8 cellular contexts compared by ENCODE assay signal in the genomic region with DNA sequence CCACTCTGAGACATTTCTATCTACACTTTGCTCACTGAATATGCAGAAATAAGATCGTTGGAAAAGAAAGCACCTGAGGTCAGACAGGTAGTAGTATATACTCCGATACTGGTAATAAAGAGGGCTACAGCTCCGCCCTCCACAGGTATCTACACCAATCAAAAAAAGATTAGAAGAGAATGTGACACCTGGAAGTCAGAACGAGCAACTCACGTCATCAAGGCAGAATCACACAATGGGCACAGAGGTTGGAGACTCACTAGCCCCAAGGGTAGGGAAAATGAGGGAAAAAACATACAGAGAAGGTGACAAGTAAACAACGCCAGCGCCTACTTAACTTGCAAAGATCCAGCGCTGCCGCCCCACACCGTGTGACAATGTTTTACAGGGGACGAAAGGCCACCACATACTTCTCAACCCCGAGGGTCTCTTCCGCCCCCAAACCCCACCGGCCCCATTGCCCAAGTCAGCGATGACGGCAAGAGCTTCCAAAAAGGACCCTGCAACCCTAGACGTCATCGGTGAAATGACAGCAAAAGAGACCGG. TPM values are rescaled to one million over a fixed set of nuclear protein-coding genes. Genes with fewer than 3 reads are reported as not detected.
DNase-seq lines count a peak whose midpoint lies in the region; ATAC-seq and TF ChIP-seq lines count a peak whose summit lies in the region.

No MANE protein-coding gene starts in this region.

- DNase-seq in G401 (ENCODE audit: low spot score) (peak; percentile 92), LHCN-M2 (ENCODE audit: low read depth) (peak; percentile 19), cerebellar nuclear complex (lab: John Stamatoyannopoulos, UW) (peak; percentile 63 to 83), kidney glomerular epithelial cell (lab: John Stamatoyannopoulos, UW) (peak; percentile 70), SKM-1 (lab: John Stamatoyannopoulos, UW; ENCODE audit: unreplicated experiment) (no peak)
- DNase-seq in stimulated activated CD8-positive, alpha-beta memory T cell treated with anti-CD3 and anti-CD28 coated beads, Interleukin-15, amount 100 ng/mL, for 1 hour (ENCODE audit: low read depth): peak; percentile 14

- in situ Hi-C loops in G401 (cut with HindIII; ENCODE audit: low sequenced_read_pairs): no loop called here

- peak; percentile 41 for ATAC-seq in GM21717 (IDR thresholded peaks at IDR 0.05; ENCODE audit: unreplicated experiment)
- ATAC-seq in SK-N-SH treated with all-trans-retinoic acid at 6 μM for 48 hours: peak; percentile 41

TF ChIP-seq in SK-N-SH treated with all-trans-retinoic acid at 6 μM for 48 hours, 23 proteins besides CTCF, POLR2A, EP300 and RAD21:
- TF ChIP-seq TSHZ2 (CRISPR knock-in tag; IDR thresholded peaks at IDR 0.05): no peak
- no peak for TF ChIP-seq ZNF565 (CRISPR knock-in tag; conservative IDR thresholded peaks at IDR 0.05; ENCODE audit: low read depth)
- no peak for TF ChIP-seq ZFP30 (CRISPR knock-in tag; IDR thresholded peaks at IDR 0.05)
- TF ChIP-seq BACH2 (CRISPR knock-in tag; IDR thresholded peaks at IDR 0.05; ENCODE audit: borderline replicate concordance): no peak
- TF ChIP-seq SNAI2 (CRISPR knock-in tag; IDR thresholded peaks at IDR 0.05): no peak
- no peak for TF ChIP-seq POU6F1 (CRISPR knock-in tag; IDR thresholded peaks at IDR 0.05; ENCODE audit: borderline replicate concordance, low read depth)
- TF ChIP-seq CSRNP3 (CRISPR knock-in tag; IDR thresholded peaks at IDR 0.05): no peak
- no peak for TF ChIP-seq CREB5 (CRISPR knock-in tag; IDR thresholded peaks at IDR 0.05; ENCODE audit: low read depth)
- no peak for TF ChIP-seq RARB (CRISPR knock-in tag; IDR thresholded peaks at IDR 0.05)
- TF ChIP-seq ESRRG (CRISPR knock-in tag; IDR thresholded peaks at IDR 0.05): no peak
- TF ChIP-seq ZC3H10 (CRISPR knock-in tag; IDR thresholded peaks at IDR 0.05): no peak
- TF ChIP-seq TOX (CRISPR knock-in tag; IDR thresholded peaks at IDR 0.05; ENCODE audit: borderline replicate concordance): no peak
- TF ChIP-seq, protein P1, sequence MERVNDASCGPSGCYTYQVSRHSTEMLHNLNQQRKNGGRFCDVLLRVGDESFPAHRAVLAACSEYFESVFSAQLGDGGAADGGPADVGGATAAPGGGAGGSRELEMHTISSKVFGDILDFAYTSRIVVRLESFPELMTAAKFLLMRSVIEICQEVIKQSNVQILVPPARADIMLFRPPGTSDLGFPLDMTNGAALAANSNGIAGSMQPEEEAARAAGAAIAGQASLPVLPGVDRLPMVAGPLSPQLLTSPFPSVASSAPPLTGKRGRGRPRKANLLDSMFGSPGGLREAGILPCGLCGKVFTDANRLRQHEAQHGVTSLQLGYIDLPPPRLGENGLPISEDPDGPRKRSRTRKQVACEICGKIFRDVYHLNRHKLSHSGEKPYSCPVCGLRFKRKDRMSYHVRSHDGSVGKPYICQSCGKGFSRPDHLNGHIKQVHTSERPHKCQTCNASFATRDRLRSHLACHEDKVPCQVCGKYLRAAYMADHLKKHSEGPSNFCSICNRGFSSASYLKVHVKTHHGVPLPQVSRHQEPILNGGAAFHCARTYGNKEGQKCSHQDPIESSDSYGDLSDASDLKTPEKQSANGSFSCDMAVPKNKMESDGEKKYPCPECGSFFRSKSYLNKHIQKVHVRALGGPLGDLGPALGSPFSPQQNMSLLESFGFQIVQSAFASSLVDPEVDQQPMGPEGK (CRISPR knock-in tag; IDR thresholded peaks at IDR 0.05; ENCODE audit: borderline replicate concordance): no peak
- no peak for TF ChIP-seq ZFP3 (CRISPR knock-in tag; IDR thresholded peaks at IDR 0.05)
- TF ChIP-seq ISL1 (CRISPR knock-in tag; IDR thresholded peaks at IDR 0.05): no peak
- no peak for TF ChIP-seq GLIS3 (CRISPR knock-in tag; IDR thresholded peaks at IDR 0.05)
- no peak for TF ChIP-seq OSR1 (CRISPR knock-in tag; IDR thresholded peaks at IDR 0.05)
- TF ChIP-seq CSDC2 (CRISPR knock-in tag; IDR thresholded peaks at IDR 0.05): no peak
- no peak for TF ChIP-seq ZNF8 (CRISPR knock-in tag; IDR thresholded peaks at IDR 0.05)
- TF ChIP-seq TCF4 (CRISPR knock-in tag; IDR thresholded peaks at IDR 0.05; ENCODE audit: borderline replicate concordance): no peak

RNA-seq across cellular contexts. Expression of gene LMBRD1, which starts 0.7 kb away (rescaled TPM):
- total RNA-seq in G401 (2014; rRNA removed; shearing (Covaris generic)): 12.0 and 19.5 TPM in 2 replicates
- total RNA-seq in LHCN-M2 (2014; rRNA removed): 25.0 and 29.7 TPM in 2 replicates
- polyA plus RNA-seq in LHCN-M2 (2012): 13.1 TPM
